In the genomic region with DNA sequence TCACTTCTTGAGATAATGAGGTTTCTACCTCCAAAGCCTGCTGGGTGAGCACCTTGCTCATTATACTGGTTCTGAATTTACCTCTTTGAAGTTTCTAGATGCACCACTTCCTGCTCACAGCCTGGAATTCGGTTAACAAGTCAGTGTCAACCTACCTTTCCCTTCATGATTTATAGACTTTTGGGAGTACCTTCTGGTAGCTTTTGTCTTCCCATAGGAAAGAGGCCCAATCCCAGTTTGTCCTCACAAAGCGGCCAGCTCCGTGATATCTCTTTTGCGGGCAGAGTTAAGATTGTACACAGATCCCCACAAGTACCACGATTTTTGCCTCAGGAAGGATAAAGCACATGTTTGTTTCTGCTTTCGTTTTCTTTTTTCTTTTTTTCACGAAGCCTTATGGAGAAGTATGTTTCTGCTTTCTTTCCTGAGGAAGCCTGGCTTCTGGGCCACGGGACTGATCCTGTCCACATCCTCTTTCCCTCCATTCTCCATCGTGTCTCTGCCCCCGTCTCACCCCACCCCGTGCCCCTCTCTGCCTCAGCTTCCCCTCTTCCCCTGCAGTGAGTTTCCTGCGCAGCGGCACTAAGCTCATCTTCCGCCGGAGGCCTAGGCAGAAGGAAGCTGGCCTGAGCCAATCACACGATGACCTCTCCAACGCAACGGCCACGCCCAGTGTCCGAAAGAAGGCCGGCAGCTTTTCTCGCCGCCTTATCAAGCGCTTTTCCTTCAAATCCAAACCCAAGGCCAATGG, we compare ENCODE assay signal across 10 cellular contexts. TPM values are rescaled to one million over a fixed set of nuclear protein-coding genes. Genes with fewer than 3 reads are reported as not detected.
DNase-seq lines count a peak whose midpoint lies in the region; ATAC-seq and TF ChIP-seq lines count a peak whose summit lies in the region.
"Had no signal": no experiment of that assay in that cellular context is flagged by ENCODE, and none has a peak within 500 bp of the region (broad histone marks: within the 10 kb centered on the region; RNA-seq: fewer than 3 reads in every experiment).

No MANE protein-coding gene starts in this region.

- H3K27ac ChIP-seq in CD4-positive, CD25-positive, alpha-beta regulatory T cell (ENCODE audit: insufficient read depth, low read length, poor library complexity, severe bottlenecking), result peak overlapping the region; percentile 51
- no peak overlapping the region for H3K27ac ChIP-seq in A673 (ENCODE audit: low read depth, low read length, poor library complexity, severe bottlenecking)

- intact Hi-C loops in A673 (cut with micrococcal nuclease; ENCODE audit: unreplicated experiment), result no loop called here

- peaks cover 35% of the 10 kb centered on the region for H3K36me3 Mint-ChIP-seq in CD4-positive, CD25-positive, alpha-beta regulatory T cell
- H3K36me3 Mint-ChIP-seq in T-helper 2 cell treated with Interferon-gamma antibody and Interleukin-4, amounts not matched to agents 5 μg/mL and 100 μg/mL, for 36 hours (ENCODE audit: low read depth), result peaks cover 55% of the 10 kb centered on the region

- H3K27me3 ChIP-seq in CD4-positive, CD25-positive, alpha-beta regulatory T cell (ENCODE audit: control insufficient read depth, insufficient read depth, low read length), result no peaks in the 10 kb centered on the region
- H3K27me3 ChIP-seq in A673 (replicated peaks; ENCODE audit: insufficient read depth, low read depth, low read length, poor library complexity), result no peaks in the 10 kb centered on the region

- peak overlapping the region; percentile 24 for H3K4me3 ChIP-seq in CD4-positive, CD25-positive, alpha-beta regulatory T cell (ENCODE audit: low read depth, low read length)
- no peak overlapping the region for H3K4me3 ChIP-seq in fibroblast of villous mesenchyme (ENCODE audit: low read depth, low read length)
- no peak overlapping the region for H3K4me3 ChIP-seq in A673 (ENCODE audit: low read depth, low read length, poor library complexity, severe bottlenecking)
- H3K4me3 ChIP-seq: HAP-1 had no signal

- H3K4me1 ChIP-seq in CD4-positive, CD25-positive, alpha-beta regulatory T cell (ENCODE audit: control insufficient read depth, insufficient read depth, low read length, poor library complexity, severe bottlenecking), result peaks cover 16% of the 10 kb centered on the region
- H3K4me1 ChIP-seq in A673 (ENCODE audit: insufficient read depth, low read length, poor library complexity, severe bottlenecking), result peaks cover 2% of the 10 kb centered on the region

- peak overlapping the region; percentile 52 to 91 (median 81) for H3K4me3 Mint-ChIP-seq in CD4-positive, CD25-positive, alpha-beta regulatory T cell
- peak overlapping the region; percentile 79 for H3K4me3 Mint-ChIP-seq in T-helper 2 cell treated with Interferon-gamma antibody and Interleukin-4, amounts not matched to agents 5 μg/mL and 100 μg/mL, for 36 hours

- TF ChIP-seq CTCF in fibroblast of villous mesenchyme (IDR thresholded peaks at IDR 0.05; ENCODE audit: insufficient read depth, low read depth, low read length), result no peak
- no peak for TF ChIP-seq CTCF in A673 (conservative IDR thresholded peaks at IDR 0.05; ENCODE audit: low read depth, low read length)

- peak overlapping the region; percentile 88 to 94 (median 91) for H3K27ac Mint-ChIP-seq in CD4-positive, CD25-positive, alpha-beta regulatory T cell
- H3K27ac Mint-ChIP-seq in T-helper 2 cell treated with Interferon-gamma antibody and Interleukin-4, amounts not matched to agents 5 μg/mL and 100 μg/mL, for 36 hours, result peak overlapping the region; percentile 95

- peak; percentile 27 to 75 for ATAC-seq in CD4-positive, CD25-positive, alpha-beta regulatory T cell (ENCODE audit: low read depth in 2 of 2)
- ATAC-seq in GM21619 (IDR thresholded peaks at IDR 0.05; ENCODE audit: unreplicated experiment), result no peak

- CTCF ChIA-PET in A673 (lab: Charles Lee), result no interaction called here

- peak in 2 of 3 donors; percentile 33 to 56 for DNase-seq in CD4-positive, CD25-positive, alpha-beta regulatory T cell
- no peak for DNase-seq in T-helper 2 cell treated with Interferon-gamma antibody and Interleukin-4, amounts not matched to agents 5 μg/mL and 100 μg/mL, for 36 hours (ENCODE audit: low spot score)
- DNase-seq in fibroblast of villous mesenchyme (ENCODE audit: low read depth) (peak; percentile 41), pons (ENCODE audit: low spot score) (peak; percentile 60), NCI-H526 (lab: John Stamatoyannopoulos, UW) (no peak), NCI-H1694 treated with DMSO at 0.1 percent for 48 hours (lab: John Stamatoyannopoulos, UW) (no peak), A673 (ENCODE audit: low spot score) (no peak)
- DNase-seq: NCI-H510A had no signal

- no TSS peak for BruUV-seq in A673 (replicated peaks; lab: Mats Ljungman, UMichigan)

- H3K9me3 ChIP-seq in CD4-positive, CD25-positive, alpha-beta regulatory T cell (ENCODE audit: control insufficient read depth in 2 of 2, low read length in 2 of 2), result no peaks in the 10 kb centered on the region
- H3K9me3 ChIP-seq in A673 (ENCODE audit: low read depth, low read length, poor library complexity, severe bottlenecking), result no peaks in the 10 kb centered on the region
- H3K9me3 ChIP-seq: HAP-1 had no signal

- H3K4me1 Mint-ChIP-seq in CD4-positive, CD25-positive, alpha-beta regulatory T cell, result peaks cover 10 to 32% (median 22%) of the 10 kb centered on the region in 4 donors
- H3K4me1 Mint-ChIP-seq in T-helper 2 cell treated with Interferon-gamma antibody and Interleukin-4, amounts not matched to agents 5 μg/mL and 100 μg/mL, for 36 hours (ENCODE audit: low read depth), result peaks cover 23% of the 10 kb centered on the region

- H3K36me3 ChIP-seq in CD4-positive, CD25-positive, alpha-beta regulatory T cell (ENCODE audit: control insufficient read depth, insufficient read depth, low read length), result peaks cover 49% of the 10 kb centered on the region
- H3K36me3 ChIP-seq in A673 (ENCODE audit: insufficient read depth, low read length, poor library complexity, severe bottlenecking), result peaks cover 29% of the 10 kb centered on the region

- H3K9me3 Mint-ChIP-seq in CD4-positive, CD25-positive, alpha-beta regulatory T cell, result no peaks in the 10 kb centered on the region
- no peaks in the 10 kb centered on the region for H3K9me3 Mint-ChIP-seq in T-helper 2 cell treated with Interferon-gamma antibody and Interleukin-4, amounts not matched to agents 5 μg/mL and 100 μg/mL, for 36 hours

- POLR2A ChIA-PET in A673 (lab: Charles Lee; ENCODE audit: low non-redundant PET), result no interaction called here

- no peaks in the 10 kb centered on the region for H3K27me3 Mint-ChIP-seq in CD4-positive, CD25-positive, alpha-beta regulatory T cell
- no peaks in the 10 kb centered on the region for H3K27me3 Mint-ChIP-seq in T-helper 2 cell treated with Interferon-gamma antibody and Interleukin-4, amounts not matched to agents 5 μg/mL and 100 μg/mL, for 36 hours (ENCODE audit: low read depth)

RNA-seq across cellular contexts. Expression of gene HINFP, which starts 5.7 kb away (rescaled TPM):
- 24.4 TPM for total RNA-seq in CD4-positive, CD25-positive, alpha-beta regulatory T cell
- 10 to 100 TPM in 3 of 4 donors, 1 to 10 TPM in 1; 10.0 to 18.1 (median 13.3) TPM for polyA plus RNA-seq in CD4-positive, CD25-positive, alpha-beta regulatory T cell
- 18.6 and 20.3 TPM in 2 replicates for total RNA-seq in fibroblast of villous mesenchyme
- total RNA-seq in A673 (2021), result 31.7 and 31.9 TPM in 2 replicates

RNA-seq across cellular contexts. Expression of gene C2CD2L, which starts 8.5 kb away (rescaled TPM):
- total RNA-seq in CD4-positive, CD25-positive, alpha-beta regulatory T cell, result 21.1 TPM
- 1 to 10 TPM; 2.1 to 4.6 (median 4.5) TPM for polyA plus RNA-seq in CD4-positive, CD25-positive, alpha-beta regulatory T cell
- 4.5 and 5.6 TPM in 2 replicates for total RNA-seq in fibroblast of villous mesenchyme
- total RNA-seq in A673 (2021), result 17.1 and 17.8 TPM in 2 replicates

RNA-seq across cellular contexts. Expression of gene DPAGT1, which starts 14.0 kb away (rescaled TPM):
- 22.5 TPM for total RNA-seq in CD4-positive, CD25-positive, alpha-beta regulatory T cell
- 10 to 100 TPM; 28.6 to 35.2 (median 32.6) TPM for polyA plus RNA-seq in CD4-positive, CD25-positive, alpha-beta regulatory T cell
- total RNA-seq in fibroblast of villous mesenchyme (21.3 and 29.4 TPM in 2 replicates), A673 (2021) (102 and 115 TPM in 2 replicates)

RNA-seq across cellular contexts. Expression of gene HMBS, which starts 31.0 kb away (rescaled TPM):
- 5.9 TPM for total RNA-seq in CD4-positive, CD25-positive, alpha-beta regulatory T cell
- polyA plus RNA-seq in CD4-positive, CD25-positive, alpha-beta regulatory T cell, result 10 to 100 TPM; 11.2 to 15.5 (median 13.6) TPM
- total RNA-seq in fibroblast of villous mesenchyme (11.2 and 13.2 TPM in 2 replicates), A673 (2021) (72.5 and 80.6 TPM in 2 replicates)

RNA-seq across cellular contexts. Expression of gene ABCG4, which starts 33.2 kb away (rescaled TPM):
- total RNA-seq in CD4-positive, CD25-positive, alpha-beta regulatory T cell, result not detected
- not detected for polyA plus RNA-seq in CD4-positive, CD25-positive, alpha-beta regulatory T cell
- under 0.01 and 0.86 TPM in 2 replicates for total RNA-seq in fibroblast of villous mesenchyme
- 0.33 TPM in 1 of 2 replicates, not detected in the other for total RNA-seq in A673 (2021)

Comparison
In these comparisons a context has a peak if more than half of its experiments do, and no peak if none do; other contexts are left out.
1. DNase-seq: peak in CD4-positive, CD25-positive, alpha-beta regulatory T cell (2 of 3), fibroblast of villous mesenchyme (single experiment) and pons (single experiment); none in T-helper 2 cell treated with Interferon-gamma antibody and Interleukin-4, amounts not matched to agents 5 μg/mL and 100 μg/mL, for 36 hours (single experiment), NCI-H526 (0 of 2), NCI-H1694 treated with DMSO at 0.1 percent for 48 hours (single experiment) and A673 (single experiment).